1 cellular context compared by ENCODE assay signal in genomic region chr16:64627781-64628180, GRCh38.
TF ChIP-seq lines count a peak whose summit lies in the region.

No MANE protein-coding gene starts in this region.

TF ChIP-seq in SK-N-SH, 30 proteins besides CTCF, POLR2A, EP300 and RAD21 (continued from another document):
- no peak for TF ChIP-seq GABPA (IDR thresholded peaks at IDR 0.05; ENCODE audit: low read depth)
- no peak for TF ChIP-seq NRF1 (IDR thresholded peaks at IDR 0.05; ENCODE audit: low read depth, low read length)
- no peak for TF ChIP-seq IRF3 (IDR thresholded peaks at IDR 0.05; ENCODE audit: low read depth, low read length)
- no peak for TF ChIP-seq USF1 (IDR thresholded peaks at IDR 0.05; ENCODE audit: borderline replicate concordance, low read depth)
- peak; percentile 60 for TF ChIP-seq NFIC (IDR thresholded peaks at IDR 0.05; ENCODE audit: borderline replicate concordance)
- no peak for TF ChIP-seq ELF1 (IDR thresholded peaks at IDR 0.05)
- no peak for TF ChIP-seq RFX5 (IDR thresholded peaks at IDR 0.05; ENCODE audit: low read length)
- no peak for TF ChIP-seq JUND (IDR thresholded peaks at IDR 0.05)
- TF ChIP-seq SIN3A (IDR thresholded peaks at IDR 0.05; ENCODE audit: borderline replicate concordance, low read depth, low read length): no peak
- TF ChIP-seq MXI1 (IDR thresholded peaks at IDR 0.05; ENCODE audit: low read depth, low read length): no peak
- peak; percentile 47; the same call in 1 of the 2 replicates for TF ChIP-seq TCF12 (IDR thresholded peaks at IDR 0.05)
